ENCODE assay signal across 8 cellular contexts in genomic region chr9:133040892-133041479, GRCh38. TPM values are rescaled to one million over a fixed set of nuclear protein-coding genes. Genes with fewer than 3 reads are reported as not detected.
A peak's percentile ranks its signal among the peaks of the same experiment; 100 is the strongest.
DNase-seq lines count a peak whose midpoint lies in the region; ATAC-seq and TF ChIP-seq lines count a peak whose summit lies in the region.
"Not testable (repeated sequence)": the region's sequence is repeated elsewhere in the genome, so short reads cannot be mapped to it uniquely, and the experiment has no call there.

No MANE protein-coding gene starts in this region.

- H3K79me2 ChIP-seq in OCI-LY7 (ENCODE audit: insufficient read depth, low read depth, low read length) (peaks cover 37% of the 10 kb centered on the region), mammary epithelial cell (ENCODE audit: insufficient read depth, low read length) (peaks cover 55% of the 10 kb centered on the region)

- in situ Hi-C loops in mammary epithelial cell (cut with MboI; ENCODE audit: low sequenced_read_pairs in 2 of 2): loop anchor here (10.0 kb wide), 1 partner anchor 104 kb away; no protein-coding TSS in a partner anchor

- H3K27me3 ChIP-seq in Caco-2 (replicated peaks; ENCODE audit: control insufficient read depth, insufficient read depth, low read length); mammary epithelial cell (ENCODE audit: insufficient read depth, low read length); heart right ventricle; suprapubic skin: not testable (repeated sequence)

- H3K36me3 Mint-ChIP-seq in Caco-2 (ENCODE audit: insufficient read depth, unreplicated experiment): peaks cover 43% of the 10 kb centered on the region

- not testable (repeated sequence) for H3K4me3 Mint-ChIP-seq in Caco-2 (ENCODE audit: unreplicated experiment)

- TF ChIP-seq EP300 in suprapubic skin (IDR thresholded peaks at IDR 0.05): not testable (repeated sequence)

- BruUV-seq in Caco-2 (replicated peaks; lab: Mats Ljungman, UMichigan); OCI-LY7 (replicated peaks; lab: Mats Ljungman, UMichigan); mammary epithelial cell (replicated peaks; lab: Mats Ljungman, UMichigan): not testable (repeated sequence)

- H3K4me1 Mint-ChIP-seq in Caco-2 (ENCODE audit: low read depth, unreplicated experiment): not testable (repeated sequence)

- not testable (repeated sequence) for H3K9ac ChIP-seq in mammary epithelial cell (ENCODE audit: insufficient read depth, low read length)

- POLR2A ChIA-PET in Caco-2 (lab: Charles Lee); OCI-LY7 (lab: Charles Lee): not testable (repeated sequence)

- not testable (repeated sequence) for H3K27ac Mint-ChIP-seq in Caco-2 (ENCODE audit: unreplicated experiment)

- peaks cover 19% of the 10 kb centered on the region for H4K20me1 ChIP-seq in OCI-LY7 (ENCODE audit: insufficient read depth, low read length)
- not testable (repeated sequence) for H4K20me1 ChIP-seq in mammary epithelial cell (ENCODE audit: insufficient read depth, low read length)

- not testable (repeated sequence) for TF ChIP-seq POLR2A in suprapubic skin (IDR thresholded peaks at IDR 0.05)

- H3K36me3 ChIP-seq in Caco-2 (ENCODE audit: control insufficient read depth, insufficient read depth, low read length): not testable (repeated sequence)
- peaks cover 68% of the 10 kb centered on the region for H3K36me3 ChIP-seq in OCI-LY7 (ENCODE audit: insufficient read depth, low read length)
- peaks cover 16% of the 10 kb centered on the region for H3K36me3 ChIP-seq in mammary epithelial cell (ENCODE audit: insufficient read depth, low read length)
- peaks cover 0 to 65% (median 32%) of the 10 kb centered on the region in 9 donors for H3K36me3 ChIP-seq in heart right ventricle
- peaks cover 43% of the 10 kb centered on the region for H3K36me3 ChIP-seq in suprapubic skin

- H3K4me3 ChIP-seq in Caco-2 (ENCODE audit: low read depth, low read length); OCI-LY7 (ENCODE audit: low read depth, low read length, poor library complexity, severe bottlenecking); mammary epithelial cell (replicated peaks in 1 of 3; ENCODE audit: insufficient read depth in 1 of 3, low read depth in 2 of 3, low read length in 3 of 3); heart right ventricle; suprapubic skin: not testable (repeated sequence)

- intact Hi-C loops in Caco-2 (cut with micrococcal nuclease; ENCODE audit: unreplicated experiment): not testable (repeated sequence)
- intact Hi-C loops in OCI-LY7 (cut with micrococcal nuclease; ENCODE audit: unreplicated experiment): loop anchor here (2.0 kb wide), 1 partner anchor 104 kb away; no protein-coding TSS in a partner anchor
- intact Hi-C loops in mammary epithelial cell (cut with micrococcal nuclease): loop anchor here (1.0 kb wide), 2 partner anchors 106 to 139 kb away; no protein-coding TSS in a partner anchor
- intact Hi-C loops in heart right ventricle (cut with DNase I): loop anchor here in 5 of 10 donors (5.0 to 10.0 kb wide), 3 partner anchors 54 to 106 kb away; no protein-coding TSS in a partner anchor

- not testable (repeated sequence) for H3K9me3 ChIP-seq in Caco-2; OCI-LY7 (ENCODE audit: low read length); mammary epithelial cell (replicated peaks; ENCODE audit: insufficient read depth, low read length); heart right ventricle; suprapubic skin

- ATAC-seq in heart right ventricle: not testable (repeated sequence)

- H2AFZ ChIP-seq in OCI-LY7 (ENCODE audit: low read length); mammary epithelial cell (ENCODE audit: low read depth, low read length): not testable (repeated sequence)

- dilution Hi-C loops in mammary epithelial cell (cut with HindIII; ENCODE audit: low sequenced_read_pairs): not testable (repeated sequence)

- not testable (repeated sequence) for H3K27me3 Mint-ChIP-seq in Caco-2 (ENCODE audit: insufficient read depth, unreplicated experiment)

- H3K27ac ChIP-seq in OCI-LY7 (ENCODE audit: low read depth, low read length, poor library complexity, severe bottlenecking); mammary epithelial cell (ENCODE audit: insufficient read depth, low read depth, low read length); heart right ventricle; suprapubic skin: not testable (repeated sequence)

- WGBS in mammary epithelial cell (ENCODE audit: low coverage, missing lambda C conversion rate): 64% methylated on average over 11 of the region's 12 CpGs
- 86 to 92% methylated on average over 12 of the region's 12 CpGs for WGBS in heart right ventricle, 2 donors
- WGBS in suprapubic skin: 85% methylated on average over 12 of the region's 12 CpGs

- H3K4me2 ChIP-seq in OCI-LY7 (ENCODE audit: low read length); mammary epithelial cell (ENCODE audit: insufficient read depth, low read depth, low read length): not testable (repeated sequence)

- TF ChIP-seq CTCF in Caco-2 (IDR thresholded peaks at IDR 0.05; ENCODE audit: insufficient read depth in 1 of 2, low read depth in 1 of 2, low read length in 1 of 2, severe bottlenecking in 1 of 2, unreplicated experiment in 1 of 2) (peak; percentile 39 to 53), OCI-LY7 (conservative IDR thresholded peaks at IDR 0.05; ENCODE audit: low read length) (peak; percentile 75), mammary epithelial cell (conservative IDR thresholded peaks at IDR 0.05 in 1 of 2, IDR thresholded peaks at IDR 0.05 in 1 of 2; ENCODE audit: extremely low read depth in 1 of 2, insufficient read depth in 1 of 2, low read depth in 1 of 2, low read length in 2 of 2) (peak; percentile 40 to 54), heart right ventricle (IDR thresholded peaks at IDR 0.05) (peak in 8 of 9 donors; percentile 34 to 71 (median 60)), suprapubic skin (IDR thresholded peaks at IDR 0.05) (peak; percentile 20 to 55)

- not testable (repeated sequence) for H3K9me2 ChIP-seq in OCI-LY7 (ENCODE audit: insufficient read depth, low read length)

- H3K9me3 Mint-ChIP-seq in Caco-2 (ENCODE audit: unreplicated experiment): not testable (repeated sequence)

- H3K4me1 ChIP-seq in Caco-2; OCI-LY7 (ENCODE audit: insufficient read depth, low read length, poor library complexity, severe bottlenecking); mammary epithelial cell (ENCODE audit: insufficient read depth, low read length); heart right ventricle; suprapubic skin: not testable (repeated sequence)

- CTCF ChIA-PET in Caco-2 (lab: Charles Lee) (interaction anchor here (0.7 to 1.4 kb wide), 3 partner anchors 11 to 103 kb away, joined by 3 to 5 read pairs (median 3); partner anchors contain the start of gene GTF3C5), mammary epithelial cell (lab: Charles Lee; ENCODE audit: low non-redundant PET) (interaction anchor here (0.6 kb wide), 1 partner anchor 108 kb away, joined by 14 read pairs; no protein-coding TSS in a partner anchor)
- CTCF ChIA-PET in OCI-LY7 (lab: Charles Lee; ENCODE audit: unreplicated experiment): not testable (repeated sequence)

- DNase-seq in Caco-2 (peak; percentile 63 to 72), HUDEP-2 (lab: John Stamatoyannopoulos, UW; ENCODE audit: unreplicated experiment in 76 of 76) (peak in 50 of 76 experiments; percentile 8 to 77 (median 39)), OCI-LY7 (ENCODE audit: low spot score) (peak; percentile 43), heart right ventricle (peak in 1 of 2 donors; percentile 48), occipital lobe (lab: John Stamatoyannopoulos, UW) (peak; percentile 37)
- peak; percentile 21 to 34 for DNase-seq in activated CD4-positive, alpha-beta T cell treated with anti-CD3 and anti-CD28 coated beads, Interleukin-2, amount 50 U/mL, for 4 hours
- not testable (repeated sequence) for DNase-seq in mammary epithelial cell; suprapubic skin (ENCODE audit: low spot score in 2 of 2)

RNA-seq across cellular contexts. Expression of gene GTF3C5, which starts 10.2 kb away (rescaled TPM):
- total RNA-seq in Caco-2 (2022): 73.1 and 80.8 TPM in 2 replicates
- total RNA-seq in OCI-LY7 (2014; rRNA removed; shearing (Covaris generic)): 91.9 and 97.0 TPM in 2 replicates
- total RNA-seq in OCI-LY7 (2022): 90.3 and 91.6 TPM in 2 replicates
- total RNA-seq in mammary epithelial cell: 10 to 100 TPM; 28.5 to 54.2 TPM
- polyA plus RNA-seq in mammary epithelial cell: 54.9 TPM
- 139 TPM for polyA minus RNA-seq in mammary epithelial cell
- 10 to 100 TPM; 29.4 to 44.4 (median 35.2) TPM for total RNA-seq in heart right ventricle
- polyA plus RNA-seq in heart right ventricle: 10 to 100 TPM; 41.5 to 79.1 TPM
- total RNA-seq in occipital lobe: 29.2 TPM
- total RNA-seq in suprapubic skin: 100 to 1,000 TPM in 1 of 4 donors, 10 to 100 TPM in 3; 55.8 to 103 (median 63.1) TPM

RNA-seq across cellular contexts. Expression of gene CEL, which starts 20.8 kb away (rescaled TPM):
- total RNA-seq in Caco-2 (2022) (1.9 and 2.0 TPM in 2 replicates), OCI-LY7 (2022) (1.4 and 1.8 TPM in 2 replicates), mammary epithelial cell (1 to 10 TPM in 1 of 2 donors, under 1 TPM in 1; 0.50 to 2.6 TPM), heart right ventricle (10 to 100 TPM in 1 of 10 donors, 1 to 10 TPM in 9; 1.9 to 10.1 (median 2.8) TPM), occipital lobe (not detected), suprapubic skin (10 to 100 TPM in 1 of 4 donors, 1 to 10 TPM in 3; 5.2 to 10.7 (median 5.9) TPM)
- 0.39 and 1.2 TPM in 2 replicates for total RNA-seq in OCI-LY7 (2014; rRNA removed; shearing (Covaris generic))
- polyA plus RNA-seq in mammary epithelial cell (1.2 TPM), heart right ventricle (1 to 10 TPM; 1.5 to 3.2 TPM)
- polyA minus RNA-seq in mammary epithelial cell: 1.3 TPM
